8 cellular contexts compared by ENCODE assay signal in the genomic region with DNA sequence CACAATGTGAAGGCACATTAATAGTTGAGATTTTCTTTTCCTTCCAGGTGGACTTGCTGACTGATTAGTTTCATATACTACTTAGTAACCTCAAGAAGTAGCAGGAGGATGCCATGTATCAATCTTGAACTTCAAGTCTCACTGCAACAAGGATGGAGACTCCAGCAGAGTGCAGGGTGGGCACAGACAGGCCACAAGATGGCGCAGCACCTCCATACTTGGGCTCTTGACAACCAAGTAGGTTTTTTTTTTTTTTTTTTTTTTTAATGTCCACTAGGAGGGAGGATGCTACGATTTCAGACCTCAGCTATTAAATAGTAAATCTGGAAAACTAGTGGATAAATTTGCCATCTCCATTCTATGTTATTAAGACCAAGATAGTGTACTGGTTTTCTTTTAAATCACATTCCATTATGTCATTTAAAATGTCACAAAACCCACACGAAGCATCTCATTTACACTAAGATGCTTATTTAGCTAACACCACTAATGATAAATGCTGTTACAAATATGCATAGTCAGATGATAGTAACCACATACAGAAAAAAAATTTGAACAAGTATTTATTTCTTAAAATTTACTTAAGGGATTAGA. TPM values are rescaled to one million over a fixed set of nuclear protein-coding genes. Genes with fewer than 3 reads are reported as not detected.
A peak's percentile ranks its signal among the peaks of the same experiment; 100 is the strongest.
DNase-seq lines count a peak whose midpoint lies in the region; ATAC-seq and TF ChIP-seq lines count a peak whose summit lies in the region.

No MANE protein-coding gene starts in this region.

- H3K4me3 ChIP-seq in left lung: no peak overlapping the region

- DNase-seq in EH (ENCODE audit: low read depth) (peak; percentile 82), NCI-H345 treated with DMSO at 0.1 percent for 48 hours (lab: John Stamatoyannopoulos, UW; ENCODE audit: unreplicated experiment) (peak; percentile 54), cerebellum (ENCODE audit: low spot score) (peak; percentile 46), left lung (peak; percentile 77 to 85)
- DNase-seq in activated CD4-positive, alpha-beta T cell treated with anti-CD3 and anti-CD28 coated beads for 24 hours (ENCODE audit: low read depth in 2 of 2): peak; percentile 61 to 72
- peak; percentile 67 to 69 for DNase-seq in stimulated activated CD4-positive, alpha-beta T cell treated with anti-CD3 and anti-CD28 coated beads, Interleukin-4, amount 100 ng/mL, for 48 hours (ENCODE audit: low read depth in 2 of 2)

- peak; percentile 69 for ATAC-seq in HG02840 (IDR thresholded peaks at IDR 0.05; ENCODE audit: low FRiP score, unreplicated experiment)
- ATAC-seq in left lung: peak; percentile 66
- ATAC-seq in HG03280 (IDR thresholded peaks at IDR 0.05; ENCODE audit: unreplicated experiment): no peak

- peaks cover 8 to 10% of the 10 kb centered on the region in 2 donors for H3K4me1 ChIP-seq in left lung

- intact Hi-C loops in left lung (cut with DNase I): loop anchor here in 1 of 2 donors (10.0 kb wide), 1 partner anchor 269 kb away; no protein-coding TSS in a partner anchor

- peak; percentile 85 to 86 for TF ChIP-seq CTCF in left lung (IDR thresholded peaks at IDR 0.05)

- H3K36me3 ChIP-seq in left lung: peaks cover 0 to 40% of the 10 kb centered on the region in 2 donors

- H3K27ac ChIP-seq in left lung: no peak overlapping the region

- H3K9me3 ChIP-seq in left lung: no peaks in the 10 kb centered on the region

- no peaks in the 10 kb centered on the region for H3K27me3 ChIP-seq in left lung

RNA-seq across cellular contexts. Expression of a gene that starts 58.6 kb away (rescaled TPM):
- total RNA-seq in cerebellum: 69.0 TPM
- total RNA-seq in left lung: 100 to 1,000 TPM; 309 to 464 TPM
